Comparison of ENCODE assay signal across 13 cellular contexts in genomic region chr17:80858301-80859003, GRCh38.
DNase-seq lines count a peak whose midpoint lies in the region; ATAC-seq, FAIRE-seq and TF ChIP-seq lines count a peak whose summit lies in the region.
"Had no signal": no experiment of that assay in that cellular context is flagged by ENCODE, and none has a peak within 500 bp of the region (broad histone marks: within the 10 kb centered on the region; RNA-seq: fewer than 3 reads in every experiment).

No MANE protein-coding gene starts in this region.

- H3K18ac ChIP-seq in H9 (ENCODE audit: insufficient read length, low read depth, low read length): no peak overlapping the region

- H2BK15ac ChIP-seq in H9 (ENCODE audit: low read depth, low read length): no peak overlapping the region

- WGBS in A549 (ENCODE audit: missing lambda C conversion rate): 93% methylated on average over 19 of the region's 20 CpGs
- WGBS in H9 (ENCODE audit: extremely low coverage, insufficient read length, low lambda C conversion rate): no CpG with 5 or more reads among the region's 20 CpGs
- 99% methylated on average over 19 of the region's 20 CpGs for WGBS in GM12878 (ENCODE audit: insufficient coverage, insufficient replicate concordance, low lambda C conversion rate, missing lambda C conversion rate)
- WGBS in testis, 2 donors: 86 to 89% methylated on average over 20 of the region's 20 CpGs

- intact Hi-C loops in GM12878 (cut with micrococcal nuclease; ENCODE audit: unreplicated experiment): no loop called here
- intact Hi-C loops in testis (cut with DNase I; ENCODE audit: low total_unique reads): no loop called here

- peaks cover 0 to 4% of the 10 kb centered on the region in 2 experiments; a peak in 3 of 4 replicates for H3K36me3 ChIP-seq in GM12878 (ENCODE audit: control insufficient read depth in 2 of 2, insufficient read depth in 2 of 2, low read length in 1 of 2)
- no peaks in the 10 kb centered on the region for H3K36me3 ChIP-seq in neural progenitor cell
- no peaks in the 10 kb centered on the region for H3K36me3 ChIP-seq in testis (ENCODE audit: low read depth, missing control alignments)

- SMC1A ChIA-PET in GM12878 (lab: Charles Lee; ENCODE audit: uncharacterized antibody, unreplicated experiment): interaction anchor here (0.7 kb wide), 1 partner anchor 25 kb away, joined by 3 read pairs; no protein-coding TSS in a partner anchor

- H3K4me1 ChIP-seq in A549 (peaks cover 43% of the 10 kb centered on the region), H9 (ENCODE audit: insufficient read depth, low read length) (peaks cover 5% of the 10 kb centered on the region; the same call in 1 of the 2 replicates), GM12878 (ENCODE audit: control insufficient read depth, insufficient read depth, low read length) (peaks cover 26% of the 10 kb centered on the region), neural progenitor cell (peaks cover 11% of the 10 kb centered on the region), testis (peaks cover 10% of the 10 kb centered on the region)

- H4K20me1 ChIP-seq in H9 (ENCODE audit: control insufficient read depth, insufficient read depth, insufficient read length) (no peaks in the 10 kb centered on the region), GM12878 (ENCODE audit: control insufficient read depth, insufficient read depth) (no peaks in the 10 kb centered on the region), neural progenitor cell (ENCODE audit: low read depth) (no peaks in the 10 kb centered on the region)

- H3K23me2 ChIP-seq in H9 (ENCODE audit: insufficient read length, low read depth, low read length, poor library complexity, severe bottlenecking): no peaks in the 10 kb centered on the region

- no peak for TF ChIP-seq CTCF in A549 (IDR thresholded peaks at IDR 0.05)
- no peak for TF ChIP-seq CTCF in H9 (conservative IDR thresholded peaks at IDR 0.05)
- no peak for TF ChIP-seq CTCF in GM12878 (IDR thresholded peaks at IDR 0.05 in 2 of 3, conservative IDR thresholded peaks at IDR 0.05 in 1 of 3; ENCODE audit: control insufficient read depth in 2 of 3, extremely low read depth in 1 of 3, insufficient read depth in 1 of 3, low read depth in 3 of 3, low read length in 3 of 3)
- no peak for TF ChIP-seq CTCF in neural progenitor cell (IDR thresholded peaks at IDR 0.05)
- no peak for TF ChIP-seq CTCF in testis (IDR thresholded peaks at IDR 0.05)

- H3K4me1 Mint-ChIP-seq in H9 (peaks cover 41 to 46% of the 10 kb centered on the region in 2 experiments), neural progenitor cell (peaks cover 28% of the 10 kb centered on the region)

- no peaks in the 10 kb centered on the region for H3K79me2 ChIP-seq in H9 (ENCODE audit: insufficient read depth, low read length)
- no peaks in the 10 kb centered on the region for H3K79me2 ChIP-seq in GM12878 (ENCODE audit: control insufficient read depth, insufficient read depth, low read length)
- H3K79me2 ChIP-seq in neural progenitor cell (ENCODE audit: low read depth): no peaks in the 10 kb centered on the region

- H4K8ac ChIP-seq in H9 (replicated peaks; ENCODE audit: insufficient read length, low read depth, low read length): no peak overlapping the region

- no peak overlapping the region for H3K9ac ChIP-seq in H9 (ENCODE audit: extremely low read depth, insufficient read length, low read length)
- H3K9ac ChIP-seq in GM12878 (ENCODE audit: control insufficient read depth, insufficient read depth, low read length): no peak overlapping the region
- H3K9ac ChIP-seq in neural progenitor cell: no peak overlapping the region
- H3K9ac ChIP-seq: BLaER1 treated with 17β-estradiol and CSF1 and Interleukin-3, amounts not matched to agents 10 nM and 100 nM had no signal

- no peak overlapping the region for H2BK20ac ChIP-seq in H9 (ENCODE audit: low read depth, low read length, poor library complexity, severe bottlenecking)

- no peak overlapping the region for H3T11ph ChIP-seq in H9 (ENCODE audit: low read length)

- TF ChIP-seq POLR2A in A549 (IDR thresholded peaks at IDR 0.05; ENCODE audit: low read length): no peak
- TF ChIP-seq POLR2A in GM12878 (IDR thresholded peaks at IDR 0.05; ENCODE audit: low read depth, low read length): no peak
- TF ChIP-seq POLR2A in GM12892 (IDR thresholded peaks at IDR 0.05; ENCODE audit: low read depth, low read length): no peak
- TF ChIP-seq POLR2A in testis (IDR thresholded peaks at IDR 0.05): no peak

- H3K9me3 ChIP-seq in A549 (no peaks in the 10 kb centered on the region), H9 (ENCODE audit: control insufficient read depth, low read depth, low read length) (no peaks in the 10 kb centered on the region), GM12878 (replicated peaks; ENCODE audit: control insufficient read depth, insufficient read depth, low read length) (no peaks in the 10 kb centered on the region), neural progenitor cell (ENCODE audit: low read depth) (no peaks in the 10 kb centered on the region), testis (no peaks in the 10 kb centered on the region)
- H3K9me3 ChIP-seq: BLaER1 treated with 17β-estradiol and CSF1 and Interleukin-3, amounts not matched to agents 10 nM and 100 nM had no signal

- peaks cover 6% of the 10 kb centered on the region for H3F3A ChIP-seq in neural progenitor cell (ENCODE audit: low read depth)

- no peak overlapping the region for H3K56ac ChIP-seq in H9 (ENCODE audit: insufficient read length, low read depth, low read length)

- H3K4ac ChIP-seq in H9 (ENCODE audit: low read depth, low read length): no peak overlapping the region

- DNase-seq in A549 (ENCODE audit: low read depth in 1 of 2, low spot score in 1 of 2) (no peak), H9 (no peak), GM12878 (ENCODE audit: low read depth, low spot score) (no peak), neural progenitor cell (ENCODE audit: low spot score) (no peak), DMS153 treated with DMSO at 0.1 percent for 48 hours (lab: John Stamatoyannopoulos, UW; ENCODE audit: unreplicated experiment) (no peak), GM12892 (ENCODE audit: insufficient read length) (no peak), testis (no peak)
- DNase-seq: activated CD8-positive, alpha-beta memory T cell treated with anti-CD3 and anti-CD28 coated beads, Interleukin-2, amount 50 U/mL, for 48 hours; central memory CD4-positive, alpha-beta T cell; GF-D8 had no signal

- H3K36me3 Mint-ChIP-seq in H9 (ENCODE audit: insufficient read depth in 1 of 3, low read depth in 3 of 3) (peaks cover 18 to 25% (median 20%) of the 10 kb centered on the region in 3 experiments), neural progenitor cell (peaks cover 19% of the 10 kb centered on the region)

- BruUV-seq in GM12878 (replicated peaks; lab: Mats Ljungman, UMichigan): no TSS peak

- no peak overlapping the region for H4K91ac ChIP-seq in H9 (ENCODE audit: insufficient read length, low read depth, low read length)

- no peak overlapping the region for H3K14ac ChIP-seq in H9 (ENCODE audit: insufficient read depth, low read length)

- H3K27ac ChIP-seq in A549 (peak overlapping the region; percentile 7 to 86; a peak in 4 of 6 replicates), H9 (ENCODE audit: insufficient read length, low read depth, low read length) (no peak overlapping the region), GM12878 (ENCODE audit: control insufficient read depth, insufficient read depth) (peak overlapping the region; percentile 96; the same call in 1 of the 2 replicates), neural progenitor cell (no peak overlapping the region), testis (no peak overlapping the region)

- FAIRE-seq in A549 (lab: Jason Lieb, UNC) (no peak), GM12878 (lab: Jason Lieb, UNC) (no peak), GM12892 (lab: Jason Lieb, UNC) (no peak)
- FAIRE-seq: islet of Langerhans had no signal

- peak overlapping the region; percentile 36 for H3K4me2 ChIP-seq in A549
- no peak overlapping the region for H3K4me2 ChIP-seq in H9 (ENCODE audit: insufficient read depth, insufficient read length, low read length)
- H3K4me2 ChIP-seq in GM12878 (ENCODE audit: control insufficient read depth, insufficient read depth): no peak overlapping the region
- no peak overlapping the region for H3K4me2 ChIP-seq in neural progenitor cell

- H3K79me1 ChIP-seq in H9 (ENCODE audit: insufficient read depth, low read depth, low read length, poor library complexity, severe bottlenecking): no peaks in the 10 kb centered on the region

- H3K9me3 Mint-ChIP-seq in H9 (peaks cover 0 to 9% of the 10 kb centered on the region in 2 experiments; a peak in 2 of 5 replicates), neural progenitor cell (peaks cover 4% of the 10 kb centered on the region)

- no peak for TF ChIP-seq EP300 in A549 (IDR thresholded peaks at IDR 0.05)
- TF ChIP-seq EP300 in GM12878 (IDR thresholded peaks at IDR 0.05; ENCODE audit: borderline replicate concordance in 1 of 2, control insufficient read depth in 1 of 2, low read depth in 2 of 2, low read length in 2 of 2): no peak

- in situ Hi-C loops in GM12878 (cut with MboI): no loop called here

- H3K23ac ChIP-seq in H9 (ENCODE audit: insufficient read length, low read depth, low read length): no peak overlapping the region

- H2BK120ac ChIP-seq in H9 (ENCODE audit: low read depth, low read length, poor library complexity, severe bottlenecking): no peak overlapping the region

- no peak overlapping the region for H2BK12ac ChIP-seq in H9 (ENCODE audit: insufficient read length, low read depth, low read length)

- H2AFZ ChIP-seq in H9 (ENCODE audit: low read length) (no peak overlapping the region), GM12878 (ENCODE audit: control insufficient read depth, low read depth, low read length) (no peak overlapping the region), neural progenitor cell (replicated peaks) (no peak overlapping the region)

- POLR2A ChIA-PET in A549 (lab: Yijun Ruan, JAX): interaction anchor here (1.4 kb wide), 1 partner anchor 26 kb away, joined by 3 read pairs; no protein-coding TSS in a partner anchor
- POLR2A ChIA-PET in GM12878 (lab: Charles Lee): no interaction called here

- no peak overlapping the region for H3K4me3 ChIP-seq in A549
- no peak overlapping the region for H3K4me3 ChIP-seq in GM12878
- H3K4me3 ChIP-seq in neural progenitor cell: no peak overlapping the region
- no peak overlapping the region for H3K4me3 ChIP-seq in testis
- H3K4me3 ChIP-seq: BLaER1 treated with 17β-estradiol and CSF1 and Interleukin-3, amounts not matched to agents 10 nM and 100 nM had no signal

- H3K27me3 ChIP-seq in H9 (ENCODE audit: insufficient read depth, low read length): no peaks in the 10 kb centered on the region
- no peaks in the 10 kb centered on the region for H3K27me3 ChIP-seq in GM12878 (replicated peaks in 1 of 2; ENCODE audit: control insufficient read depth in 2 of 2, insufficient read depth in 2 of 2, low read length in 1 of 2)
- no peaks in the 10 kb centered on the region for H3K27me3 ChIP-seq in neural progenitor cell
- H3K27me3 ChIP-seq in testis: no peaks in the 10 kb centered on the region
- H3K27me3 ChIP-seq: BLaER1 treated with 17β-estradiol and CSF1 and Interleukin-3, amounts not matched to agents 10 nM and 100 nM had no signal

- H4K5ac ChIP-seq in H9 (ENCODE audit: insufficient read length, low read depth, low read length): no peak overlapping the region

- ATAC-seq in A549: no peak
- ATAC-seq in GM12878: no peak
- no peak for ATAC-seq in GM21390 (IDR thresholded peaks at IDR 0.05; ENCODE audit: unreplicated experiment)

- H3K27ac Mint-ChIP-seq in H9 (peak overlapping the region; percentile 71 to 89 (median 73); a peak in 6 of 7 replicates), neural progenitor cell (peak overlapping the region; percentile 27)

- TF ChIP-seq RAD21 in A549 (conservative IDR thresholded peaks at IDR 0.05 in 1 of 2, IDR thresholded peaks at IDR 0.05 in 1 of 2) (no peak), GM12878 (IDR thresholded peaks at IDR 0.05; ENCODE audit: insufficient read depth, low read depth, low read length) (no peak)

- H3K27me3 Mint-ChIP-seq in H9 (ENCODE audit: low read depth) (no peaks in the 10 kb centered on the region; the same call in 1 of the 2 replicates), neural progenitor cell (ENCODE audit: insufficient read depth, low read depth) (peaks cover 5% of the 10 kb centered on the region)

- CTCF ChIA-PET in A549 (lab: Yijun Ruan, JAX): interaction anchor here (0.5 to 4.1 kb wide), 17 partner anchors 11 to 431 kb away, joined by 3 to 23 read pairs (median 5); no protein-coding TSS in a partner anchor
- CTCF ChIA-PET in GM12878 (lab: Yijun Ruan, JAX): interaction anchor here (1.0 kb wide), 1 partner anchor 8 kb away, joined by 3 read pairs; no protein-coding TSS in a partner anchor

- no peak overlapping the region for H2BK5ac ChIP-seq in H9 (ENCODE audit: insufficient read length, low read length)

- H3K4me3 Mint-ChIP-seq in H9: no peak overlapping the region; a peak in 1 of 5 replicates
- peak overlapping the region; percentile 36 for H3K4me3 Mint-ChIP-seq in neural progenitor cell

- H2AK5ac ChIP-seq in H9 (ENCODE audit: insufficient read length, low read length): no peak overlapping the region

- RAD21 ChIA-PET in GM12878 (lab: Charles Lee; ENCODE audit: unreplicated experiment): interaction anchor here (1.3 to 1.4 kb wide), 2 partner anchors 112 to 253 kb away, joined by 4 read pairs; no protein-coding TSS in a partner anchor

Comparison
In these comparisons a context has a peak if more than half of its experiments do, and no peak if none do; other contexts are left out.
1. H3K27ac ChIP-seq: peak in A549 (2 of 2) and GM12878 (single experiment); none in H9 (single experiment), neural progenitor cell (single experiment) and testis (0 of 2).